Comparison of ENCODE assay signal across 23 cellular contexts in genomic region chr6:10463491-10464481, GRCh38. TPM values are rescaled to one million over a fixed set of nuclear protein-coding genes. Genes with fewer than 3 reads are reported as not detected.
DNase-seq lines count a peak whose midpoint lies in the region; ATAC-seq, FAIRE-seq and TF ChIP-seq lines count a peak whose summit lies in the region.
"Had no signal": no experiment of that assay in that cellular context is flagged by ENCODE, and none has a peak within 500 bp of the region (broad histone marks: within the 10 kb centered on the region; RNA-seq: fewer than 3 reads in every experiment).

No MANE protein-coding gene starts in this region.

- intact Hi-C loops in upper lobe of right lung (cut with DNase I) (no loop called here), OCI-LY7 (cut with micrococcal nuclease; ENCODE audit: unreplicated experiment) (no loop called here)

- no peak overlapping the region for H4K8ac ChIP-seq in mesendoderm (ENCODE audit: low read depth, low read length)

- no peak overlapping the region for H3K4me3 Mint-ChIP-seq in WTC11
- H3K4me3 Mint-ChIP-seq: naive thymus-derived CD4-positive, alpha-beta T cell had no signal

- TF ChIP-seq CTCF in WTC11 (IDR thresholded peaks at IDR 0.05): no peak
- no peak for TF ChIP-seq CTCF in upper lobe of right lung (IDR thresholded peaks at IDR 0.05)
- no peak for TF ChIP-seq CTCF in OCI-LY7 (conservative IDR thresholded peaks at IDR 0.05; ENCODE audit: low read length)

- no peak overlapping the region for H3K27ac Mint-ChIP-seq in WTC11
- H3K27ac Mint-ChIP-seq: naive thymus-derived CD4-positive, alpha-beta T cell had no signal

- no peak overlapping the region for H3K23ac ChIP-seq in mesendoderm (ENCODE audit: low read length)

- TF ChIP-seq POLR2A in GM12892 (IDR thresholded peaks at IDR 0.05; ENCODE audit: low read depth, low read length) (no peak), GM12891 (IDR thresholded peaks at IDR 0.05; ENCODE audit: low read depth, low read length) (no peak)

- H3K27me3 Mint-ChIP-seq in WTC11 (ENCODE audit: low read depth): peaks cover 4% of the 10 kb centered on the region; the same call in 1 of the 2 replicates

- H3K9me2 ChIP-seq in OCI-LY7 (ENCODE audit: insufficient read depth, low read length): no peaks in the 10 kb centered on the region

- H2BK15ac ChIP-seq in mesendoderm (replicated peaks; ENCODE audit: low read depth): no peak overlapping the region

- no peak overlapping the region for H3K18ac ChIP-seq in mesendoderm (ENCODE audit: low read length)

- H4K20me1 ChIP-seq in OCI-LY7 (ENCODE audit: insufficient read depth, low read length): no peaks in the 10 kb centered on the region

- H3K4me1 ChIP-seq in mesendoderm (ENCODE audit: control insufficient read depth, low read depth, low read length) (no peaks in the 10 kb centered on the region), upper lobe of right lung (no peaks in the 10 kb centered on the region), OCI-LY7 (ENCODE audit: insufficient read depth, low read length, poor library complexity, severe bottlenecking) (peaks cover 9% of the 10 kb centered on the region)
- H3K4me1 ChIP-seq: BE2C, heart right ventricle, stomach, uterus had no signal

- CTCF ChIA-PET in WTC11 (lab: Charles Lee) (interaction anchor here (0.6 to 1.5 kb wide), 2 partner anchors 43 to 201 kb away, joined by 3 to 4 read pairs; no protein-coding TSS in a partner anchor), OCI-LY7 (lab: Charles Lee; ENCODE audit: unreplicated experiment) (no interaction called here)

- FAIRE-seq in GM12892 (lab: Jason Lieb, UNC) (peak; percentile 70), GM12891 (lab: Jason Lieb, UNC) (no peak)
- FAIRE-seq: D721Med had no signal

- no peak overlapping the region for H2BK120ac ChIP-seq in mesendoderm (ENCODE audit: low read depth, low read length)

- WGBS in mesendoderm (ENCODE audit: extremely low coverage, insufficient coverage, low lambda C conversion rate): 100% methylated on average over 2 of the region's 16 CpGs

- H3K27me3 ChIP-seq in mesendoderm (ENCODE audit: insufficient read depth, low read length, poor library complexity) (no peaks in the 10 kb centered on the region), upper lobe of right lung (no peaks in the 10 kb centered on the region)
- H3K27me3 ChIP-seq: BE2C, ovary, uterus had no signal

- H3K56ac ChIP-seq in mesendoderm (ENCODE audit: low read length): no peak overlapping the region

- H3K27ac ChIP-seq in mesendoderm (ENCODE audit: low read depth, low read length): no peak overlapping the region
- no peak overlapping the region for H3K27ac ChIP-seq in upper lobe of right lung
- no peak overlapping the region for H3K27ac ChIP-seq in OCI-LY7 (ENCODE audit: low read depth, low read length, poor library complexity, severe bottlenecking)
- H3K27ac ChIP-seq: heart right ventricle, KMS-11, ovary, stomach, uterus, VCaP had no signal

- H3K9ac ChIP-seq in mesendoderm (ENCODE audit: low read length): no peak overlapping the region
- H3K9ac ChIP-seq: KMS-11 had no signal

- no peak overlapping the region for H4K5ac ChIP-seq in mesendoderm (ENCODE audit: low read length)

- H3K36me3 ChIP-seq in mesendoderm (ENCODE audit: control insufficient read depth, insufficient read depth, low read length) (no peaks in the 10 kb centered on the region), upper lobe of right lung (no peaks in the 10 kb centered on the region), OCI-LY7 (ENCODE audit: insufficient read depth, low read length) (no peaks in the 10 kb centered on the region)
- H3K36me3 ChIP-seq: BE2C, heart right ventricle, ovary, stomach, uterus had no signal

- no peak overlapping the region for H3K4me3 ChIP-seq in mesendoderm (ENCODE audit: low read length)
- H3K4me3 ChIP-seq in upper lobe of right lung: no peak overlapping the region
- H3K4me3 ChIP-seq in OCI-LY7 (ENCODE audit: low read depth, low read length, poor library complexity, severe bottlenecking): no peak overlapping the region
- H3K4me3 ChIP-seq: heart right ventricle, ovary, stomach, uterus had no signal

- no peak overlapping the region for H2BK5ac ChIP-seq in mesendoderm (ENCODE audit: low read length)

- DNase-seq in GM12892 (ENCODE audit: insufficient read length) (no peak), WTC11 (ENCODE audit: low spot score) (no peak), mesendoderm (peak; percentile 56), GM12891 (ENCODE audit: insufficient read length, low spot score) (no peak), upper lobe of right lung (no peak), OCI-LY7 (ENCODE audit: low spot score) (no peak)
- DNase-seq: activated CD4-positive, alpha-beta T cell treated with anti-CD3 and anti-CD28 coated beads, Interleukin-2, amount 50 U/mL, for 48 hours; activated naive CD4-positive, alpha-beta T cell treated with Interleukin-2 at 50 U/mL for 16 hours; activated T-cell treated with anti-CD3 and anti-CD28 coated beads, Interleukin-2, amount 50 U/mL, for 1 hour; BE2C; heart right ventricle; mammary epithelial cell; naive thymus-derived CD4-positive, alpha-beta T cell; NCI-H1105; NCI-H2171 treated with DMSO at 0.1 percent for 48 hours; ovary; stimulated activated CD4-positive, alpha-beta T cell treated with anti-CD3 and anti-CD28 coated beads, Interleukin-2, amount 100 ng/mL, for 24 hours; stomach; uterus had no signal

- H3K4me2 ChIP-seq in mesendoderm (ENCODE audit: low read length) (no peak overlapping the region), OCI-LY7 (ENCODE audit: low read length) (no peak overlapping the region)
- H3K4me2 ChIP-seq: KMS-11 had no signal

- ATAC-seq in HG03039 (IDR thresholded peaks at IDR 0.05; ENCODE audit: unreplicated experiment) (peak; percentile 28), WTC11 (peak; percentile 39), upper lobe of right lung (no peak)
- ATAC-seq: heart right ventricle; naive thymus-derived CD4-positive, alpha-beta T cell had no signal

- H3K79me2 ChIP-seq in mesendoderm (ENCODE audit: control insufficient read depth, insufficient read depth, low read length) (no peaks in the 10 kb centered on the region), OCI-LY7 (ENCODE audit: insufficient read depth, low read depth, low read length) (no peaks in the 10 kb centered on the region)

- POLR2A ChIA-PET in WTC11 (lab: Charles Lee): no interaction called here
- POLR2A ChIA-PET in OCI-LY7 (lab: Charles Lee): interaction anchor here (0.6 kb wide), 1 partner anchor 1112 kb away, joined by 4 read pairs; no protein-coding TSS in a partner anchor

- H2AK5ac ChIP-seq in mesendoderm (ENCODE audit: low read length): no peak overlapping the region

- no peaks in the 10 kb centered on the region for H3K36me3 Mint-ChIP-seq in WTC11
- H3K36me3 Mint-ChIP-seq: naive thymus-derived CD4-positive, alpha-beta T cell had no signal

- H2AFZ ChIP-seq in OCI-LY7 (ENCODE audit: low read length): no peak overlapping the region

- H3K9me3 ChIP-seq in upper lobe of right lung (no peaks in the 10 kb centered on the region), OCI-LY7 (ENCODE audit: low read length) (no peaks in the 10 kb centered on the region)
- H3K9me3 ChIP-seq: BE2C, heart right ventricle, ovary, stomach, uterus had no signal

- no peak overlapping the region for H3K4ac ChIP-seq in mesendoderm (ENCODE audit: low read depth, low read length)

- BruUV-seq in OCI-LY7 (replicated peaks; lab: Mats Ljungman, UMichigan): no TSS peak

- H3K9me3 Mint-ChIP-seq in WTC11: no peaks in the 10 kb centered on the region

- H3K79me1 ChIP-seq in mesendoderm (ENCODE audit: low read length): no peaks in the 10 kb centered on the region

- H3K4me1 Mint-ChIP-seq in WTC11: peaks cover 15% of the 10 kb centered on the region
- H3K4me1 Mint-ChIP-seq: naive thymus-derived CD4-positive, alpha-beta T cell had no signal

TF ChIP-seq in WTC11, 78 proteins besides CTCF, POLR2A, EP300 and RAD21 (continues in another document):
- TF ChIP-seq ZNF512 (CRISPR knock-in tag; IDR thresholded peaks at IDR 0.05; ENCODE audit: borderline replicate concordance): no peak
- TF ChIP-seq GABPB1 (CRISPR knock-in tag; IDR thresholded peaks at IDR 0.05): no peak

TF ChIP-seq in GM12891, 5 proteins besides CTCF, POLR2A, EP300 and RAD21:
- TF ChIP-seq PAX5 (IDR thresholded peaks at IDR 0.05; ENCODE audit: insufficient read depth, low read length, severe bottlenecking) (no peak), POLR2AphosphoS5 (IDR thresholded peaks at IDR 0.05; ENCODE audit: low read depth, low read length) (no peak), SPI1 (IDR thresholded peaks at IDR 0.05; ENCODE audit: low read depth, low read length) (no peak), POU2F2 (IDR thresholded peaks at IDR 0.05; ENCODE audit: low read depth, low read length) (no peak), TAF1 (IDR thresholded peaks at IDR 0.05; ENCODE audit: low read depth, low read length) (no peak)
TF ChIP-seq in GM12891: peak in this region for 0.

RNA-seq across cellular contexts. Expression of gene TFAP2A, which starts 48.9 kb away (rescaled TPM):
- polyA plus RNA-seq in GM12892 (2012; ENCODE audit: missing spikeins): 1.5 TPM
- total RNA-seq in WTC11 (2021) (0.27 to 0.42 TPM (median 0.30 TPM) in 3 replicates), upper lobe of right lung (1.9 TPM), OCI-LY7 (2022) (2.5 and 3.3 TPM in 2 replicates)
- 3.0 TPM for polyA plus RNA-seq in mesendoderm (2013, experiment 1 of 2)
- polyA plus RNA-seq in mesendoderm (2013, experiment 2 of 2): 2.7 TPM
- 0.30 TPM for polyA plus RNA-seq in GM12891 (2012; ENCODE audit: low read depth, missing spikeins)
- total RNA-seq in OCI-LY7 (2014; rRNA removed; shearing (Covaris generic)): 0.36 and 2.0 TPM in 2 replicates
- total RNA-seq: naive thymus-derived CD4-positive, alpha-beta T cell had no signal
- polyA plus RNA-seq: naive thymus-derived CD4-positive, alpha-beta T cell had no signal

RNA-seq across cellular contexts. Expression of gene GCNT2, which starts 57.4 kb away (rescaled TPM):
- polyA plus RNA-seq in GM12892 (2012; ENCODE audit: missing spikeins): 8.2 TPM
- total RNA-seq in WTC11 (2021): 51.2 to 66.7 TPM (median 62.7 TPM) in 3 replicates
- 27.3 TPM for polyA plus RNA-seq in mesendoderm (2013, experiment 1 of 2)
- polyA plus RNA-seq in mesendoderm (2013, experiment 2 of 2): 26.5 TPM
- 6.2 TPM for polyA plus RNA-seq in GM12891 (2012; ENCODE audit: low read depth, missing spikeins)
- total RNA-seq in upper lobe of right lung: 27.4 TPM
- total RNA-seq in OCI-LY7 (2014; rRNA removed; shearing (Covaris generic)): 15.4 and 17.4 TPM in 2 replicates
- total RNA-seq in OCI-LY7 (2022): 23.8 and 25.2 TPM in 2 replicates
